Comparison of ENCODE assay signal across 8 cellular contexts in genomic region chrX:9708923-9709553, GRCh38. TPM values are rescaled to one million over a fixed set of nuclear protein-coding genes. Genes with fewer than 3 reads are reported as not detected.
DNase-seq lines count a peak whose midpoint lies in the region; ATAC-seq and TF ChIP-seq lines count a peak whose summit lies in the region.

No MANE protein-coding gene starts in this region.

- TF ChIP-seq CTCF in DOHH2 (IDR thresholded peaks at IDR 0.05; ENCODE audit: low read depth, low read length, poor library complexity, severe bottlenecking) (peak; percentile 65), Loucy (conservative IDR thresholded peaks at IDR 0.05; ENCODE audit: low read length) (peak; percentile 64), upper lobe of right lung (IDR thresholded peaks at IDR 0.05) (peak; percentile 76)

- H3K79me2 ChIP-seq in DOHH2 (ENCODE audit: control insufficient read depth, low read length): no peaks in the 10 kb centered on the region
- no peaks in the 10 kb centered on the region for H3K79me2 ChIP-seq in Loucy (ENCODE audit: insufficient read depth, low read length)
- no peaks in the 10 kb centered on the region for H3K79me2 ChIP-seq in trophoblast cell (ENCODE audit: control insufficient read depth, insufficient read depth, low read length, poor library complexity)

- no peak overlapping the region for H4K8ac ChIP-seq in trophoblast cell (ENCODE audit: low read depth, low read length)

- no peak overlapping the region for H3K23ac ChIP-seq in trophoblast cell (ENCODE audit: low read length)

- H3K27ac ChIP-seq in DOHH2 (ENCODE audit: low read depth, low read length) (no peak overlapping the region), SK-N-MC (no peak overlapping the region), trophoblast cell (ENCODE audit: low read depth, low read length) (no peak overlapping the region), upper lobe of right lung (no peak overlapping the region)

- H3K18ac ChIP-seq in trophoblast cell (ENCODE audit: low read length): no peak overlapping the region

- no peak overlapping the region for H2AFZ ChIP-seq in Loucy (ENCODE audit: low read length)
- no peak overlapping the region for H2AFZ ChIP-seq in trophoblast cell (ENCODE audit: insufficient read depth, low read length, poor library complexity)

- H2AK5ac ChIP-seq in trophoblast cell (ENCODE audit: low read length): no peak overlapping the region

- intact Hi-C loops in activated naive CD4-positive, alpha-beta T cell treated with anti-CD3 and anti-CD28 coated beads for 36 hours (cut with micrococcal nuclease): loop anchor here (1.0 to 10.0 kb wide), 7 partner anchors 246 to 893 kb away; no protein-coding TSS in a partner anchor
- intact Hi-C loops in upper lobe of right lung (cut with DNase I): no loop called here

- no peaks in the 10 kb centered on the region for H3K9me3 ChIP-seq in DOHH2 (ENCODE audit: control insufficient read depth, insufficient read depth, low read length)
- no peaks in the 10 kb centered on the region for H3K9me3 ChIP-seq in Loucy (ENCODE audit: insufficient read depth, low read depth, low read length)
- H3K9me3 ChIP-seq in SK-N-MC (ENCODE audit: low read depth, low read length): no peaks in the 10 kb centered on the region
- no peaks in the 10 kb centered on the region for H3K9me3 ChIP-seq in trophoblast cell (ENCODE audit: insufficient read depth, low read depth, low read length)
- H3K9me3 ChIP-seq in upper lobe of right lung: no peaks in the 10 kb centered on the region

- peaks cover 10% of the 10 kb centered on the region for H3K4me1 ChIP-seq in DOHH2 (ENCODE audit: control insufficient read depth, low read length)
- H3K4me1 ChIP-seq in Loucy (ENCODE audit: insufficient read depth, low read length, poor library complexity, severe bottlenecking): no peaks in the 10 kb centered on the region
- peaks cover 0 to 2% of the 10 kb centered on the region in 2 experiments for H3K4me1 ChIP-seq in trophoblast cell (ENCODE audit: control insufficient read depth in 1 of 2, insufficient read depth in 2 of 2, low read length in 2 of 2)
- H3K4me1 ChIP-seq in upper lobe of right lung: peaks cover 2% of the 10 kb centered on the region

- no peak overlapping the region for H3K4me3 ChIP-seq in DOHH2 (ENCODE audit: low read length)
- no peak overlapping the region for H3K4me3 ChIP-seq in Loucy (ENCODE audit: low read length, poor library complexity, severe bottlenecking)
- H3K4me3 ChIP-seq in SK-N-MC: no peak overlapping the region
- H3K4me3 ChIP-seq in trophoblast cell (ENCODE audit: low read depth, low read length): no peak overlapping the region
- no peak overlapping the region for H3K4me3 ChIP-seq in upper lobe of right lung

- H3K36me3 Mint-ChIP-seq in activated naive CD4-positive, alpha-beta T cell treated with anti-CD3 and anti-CD28 coated beads for 36 hours (ENCODE audit: low read depth): peaks cover 13% of the 10 kb centered on the region

- WGBS in trophoblast cell (ENCODE audit: extremely low coverage, insufficient coverage, insufficient read length): no CpG with 5 or more reads among the region's 17 CpGs

- H3F3A ChIP-seq in DOHH2 (ENCODE audit: control insufficient read depth, insufficient read depth) (no peaks in the 10 kb centered on the region), Loucy (ENCODE audit: low read depth) (no peaks in the 10 kb centered on the region)

- H3K27ac Mint-ChIP-seq in activated naive CD4-positive, alpha-beta T cell treated with anti-CD3 and anti-CD28 coated beads for 36 hours: no peak overlapping the region

- H3K9ac ChIP-seq in Loucy (ENCODE audit: low read depth, low read length, poor library complexity, severe bottlenecking): no peak overlapping the region
- H3K9ac ChIP-seq in SK-N-MC (ENCODE audit: insufficient read length): no peak overlapping the region
- H3K9ac ChIP-seq in trophoblast cell (ENCODE audit: low read length): no peak overlapping the region

- no peaks in the 10 kb centered on the region for H3K27me3 ChIP-seq in DOHH2 (ENCODE audit: control insufficient read depth, low read length)
- no peaks in the 10 kb centered on the region for H3K27me3 ChIP-seq in Loucy (ENCODE audit: insufficient read depth, low read length, poor library complexity, severe bottlenecking)
- H3K27me3 ChIP-seq in trophoblast cell (ENCODE audit: insufficient read depth, low read length): no peaks in the 10 kb centered on the region
- H3K27me3 ChIP-seq in upper lobe of right lung: no peaks in the 10 kb centered on the region

- ATAC-seq in GM21786 (IDR thresholded peaks at IDR 0.05; ENCODE audit: unreplicated experiment): peak; percentile 81
- ATAC-seq in upper lobe of right lung: peak; percentile 94

- H2BK12ac ChIP-seq in trophoblast cell (ENCODE audit: low read length): no peak overlapping the region

- peaks cover 4% of the 10 kb centered on the region for H3K9me3 Mint-ChIP-seq in activated naive CD4-positive, alpha-beta T cell treated with anti-CD3 and anti-CD28 coated beads for 36 hours

- H3K27me3 Mint-ChIP-seq in activated naive CD4-positive, alpha-beta T cell treated with anti-CD3 and anti-CD28 coated beads for 36 hours (ENCODE audit: low read depth): no peaks in the 10 kb centered on the region

- H4K91ac ChIP-seq in trophoblast cell (ENCODE audit: low read depth, low read length): no peak overlapping the region

- H4K20me1 ChIP-seq in DOHH2 (ENCODE audit: control insufficient read depth, insufficient read depth, low read depth, low read length): no peaks in the 10 kb centered on the region
- no peaks in the 10 kb centered on the region for H4K20me1 ChIP-seq in Loucy (ENCODE audit: insufficient read depth, low read length, poor library complexity, severe bottlenecking)

- no peak overlapping the region for H2BK5ac ChIP-seq in trophoblast cell (ENCODE audit: low read depth, low read length, poor library complexity)

- no peak overlapping the region for H3K14ac ChIP-seq in trophoblast cell (ENCODE audit: low read length)

- CTCF ChIA-PET in activated naive CD4-positive, alpha-beta T cell treated with anti-CD3 and anti-CD28 coated beads for 36 hours (lab: Charles Lee): interaction anchor here (0.6 kb wide), 1 partner anchor 587 kb away, joined by 3 read pairs; no protein-coding TSS in a partner anchor

- H3K4me2 ChIP-seq in DOHH2 (ENCODE audit: low read length): peak overlapping the region; percentile 33; the same call in 1 of the 2 replicates
- no peak overlapping the region for H3K4me2 ChIP-seq in Loucy (ENCODE audit: low read depth, low read length, poor library complexity, severe bottlenecking)
- no peak overlapping the region for H3K4me2 ChIP-seq in trophoblast cell (ENCODE audit: low read length)

- H4K12ac ChIP-seq in trophoblast cell (ENCODE audit: low read depth, low read length): no peak overlapping the region

- peaks cover 7% of the 10 kb centered on the region for H3K4me1 Mint-ChIP-seq in activated naive CD4-positive, alpha-beta T cell treated with anti-CD3 and anti-CD28 coated beads for 36 hours (ENCODE audit: low read depth)

- peak; percentile 10 for DNase-seq in SK-N-MC (ENCODE audit: low read depth, low spot score)
- DNase-seq in activated naive CD4-positive, alpha-beta T cell treated with anti-CD3 and anti-CD28 coated beads for 36 hours: peak; percentile 78
- DNase-seq in glomerular endothelial cell (ENCODE audit: extremely low read depth, low read depth, low spot score): peak; percentile 37
- peak; percentile 38 to 68 for DNase-seq in trophoblast cell
- DNase-seq in upper lobe of right lung: peak; percentile 83

- no peak overlapping the region for H2BK120ac ChIP-seq in trophoblast cell (ENCODE audit: insufficient read depth, low read length, poor library complexity)

- H3K4ac ChIP-seq in trophoblast cell (ENCODE audit: low read depth, low read length): no peak overlapping the region

- H3K79me1 ChIP-seq in trophoblast cell (ENCODE audit: low read length): no peaks in the 10 kb centered on the region

- H3K4me3 Mint-ChIP-seq in activated naive CD4-positive, alpha-beta T cell treated with anti-CD3 and anti-CD28 coated beads for 36 hours: no peak overlapping the region

- H3K9me2 ChIP-seq in DOHH2 (replicated peaks; ENCODE audit: control insufficient read depth, low read length) (no peaks in the 10 kb centered on the region), Loucy (replicated peaks; ENCODE audit: low read depth, low read length) (no peaks in the 10 kb centered on the region)

- H3K36me3 ChIP-seq in DOHH2 (ENCODE audit: control insufficient read depth, low read length): peaks cover 11% of the 10 kb centered on the region
- H3K36me3 ChIP-seq in Loucy (ENCODE audit: insufficient read depth, low read length): no peaks in the 10 kb centered on the region; the same call in 1 of the 2 replicates
- peaks cover 18% of the 10 kb centered on the region; the same call in 1 of the 2 replicates for H3K36me3 ChIP-seq in SK-N-MC (ENCODE audit: insufficient read depth, low read length)
- H3K36me3 ChIP-seq in trophoblast cell (ENCODE audit: control insufficient read depth in 1 of 2, insufficient read depth in 2 of 2, low read length in 2 of 2): peaks cover 26 to 28% of the 10 kb centered on the region in 2 experiments
- peaks cover 9% of the 10 kb centered on the region for H3K36me3 ChIP-seq in upper lobe of right lung

RNA-seq across cellular contexts. Expression of gene GPR143, which starts 56.6 kb away (rescaled TPM):
- not detected for total RNA-seq in activated naive CD4-positive, alpha-beta T cell treated with anti-CD3 and anti-CD28 coated beads for 36 hours
- total RNA-seq in glomerular endothelial cell (10.9 and 16.2 TPM in 2 replicates), upper lobe of right lung (1.6 TPM)
- 4.8 TPM in 2 replicates for polyA plus RNA-seq in trophoblast cell (2013)

Comparison
In these comparisons a context has a peak if more than half of its experiments do, and no peak if none do; other contexts are left out.
1. DNase-seq: peak in every context shown above with its lines; median percentile 83 in upper lobe of right lung; 78 in activated naive CD4-positive, alpha-beta T cell treated with anti-CD3 and anti-CD28 coated beads for 36 hours; 53 in trophoblast cell; 37 in glomerular endothelial cell; 10 in SK-N-MC.